Comparison of ENCODE assay signal across 25 cellular contexts in genomic region chr11:10374386-10374785, GRCh38.
DNase-seq lines count a peak whose midpoint lies in the region; TF ChIP-seq lines count a peak whose summit lies in the region.
"Had no signal": no experiment of that assay in that cellular context is flagged by ENCODE, and none has a peak within 500 bp of the region (broad histone marks: within the 10 kb centered on the region; RNA-seq: fewer than 3 reads in every experiment).

No MANE protein-coding gene starts in this region.

- no peaks in the 10 kb centered on the region for H3K79me2 ChIP-seq in mesendoderm (ENCODE audit: control insufficient read depth, insufficient read depth, low read length)

- no peak overlapping the region for H3K4ac ChIP-seq in mesendoderm (ENCODE audit: low read depth, low read length)

- H3K23ac ChIP-seq in mesendoderm (ENCODE audit: low read length), result no peak overlapping the region

- no peak overlapping the region for H2BK5ac ChIP-seq in mesendoderm (ENCODE audit: low read length)

- 53% methylated on average over 1 of the region's 1 CpG for WGBS in esophagus muscularis mucosa
- WGBS in mesendoderm (ENCODE audit: extremely low coverage, insufficient coverage, low lambda C conversion rate), result no CpG with 5 or more reads among the region's 1 CpG

- no peak overlapping the region for H3K4me3 ChIP-seq in AG04450 (ENCODE audit: low read depth, low read length)
- no peak overlapping the region for H3K4me3 ChIP-seq in esophagus muscularis mucosa
- H3K4me3 ChIP-seq in mesendoderm (ENCODE audit: low read length), result no peak overlapping the region
- H3K4me3 ChIP-seq: K562, PC-9, SJSA1 had no signal

- H2AK5ac ChIP-seq in mesendoderm (ENCODE audit: low read length), result no peak overlapping the region

- no peak for TF ChIP-seq EP300 in esophagus muscularis mucosa (IDR thresholded peaks at IDR 0.05)

- no peak overlapping the region for H2BK15ac ChIP-seq in mesendoderm (replicated peaks; ENCODE audit: low read depth)

- peaks cover 6 to 54% (median 47%) of the 10 kb centered on the region in 4 donors for H3K4me1 ChIP-seq in esophagus muscularis mucosa
- no peaks in the 10 kb centered on the region for H3K4me1 ChIP-seq in mesendoderm (ENCODE audit: control insufficient read depth, low read depth, low read length)
- H3K4me1 ChIP-seq: SJSA1 had no signal

- H3K27me3 ChIP-seq in AG04450 (ENCODE audit: control insufficient read depth, insufficient read depth, low read length), result no peaks in the 10 kb centered on the region
- H3K27me3 ChIP-seq in esophagus muscularis mucosa, result no peaks in the 10 kb centered on the region
- H3K27me3 ChIP-seq in mesendoderm (ENCODE audit: insufficient read depth, low read length, poor library complexity), result no peaks in the 10 kb centered on the region
- H3K27me3 ChIP-seq: SJSA1 had no signal

- no peaks in the 10 kb centered on the region for H3K79me1 ChIP-seq in mesendoderm (ENCODE audit: low read length)

- CTCF ChIA-PET in AG04450 (lab: Charles Lee), result interaction anchor here (1.8 kb wide), 1 partner anchor 8 kb away, joined by 17 read pairs; no protein-coding TSS in a partner anchor

- H4K5ac ChIP-seq in mesendoderm (ENCODE audit: low read length), result no peak overlapping the region

- no peak overlapping the region for H4K8ac ChIP-seq in mesendoderm (ENCODE audit: low read depth, low read length)

- POLR2A ChIA-PET in AG04450 (lab: Yijun Ruan, JAX), result interaction anchor here (1.1 to 1.6 kb wide), 2 partner anchors 8 to 13 kb away, joined by 3 read pairs; no protein-coding TSS in a partner anchor

- no peak for TF ChIP-seq POLR2A in esophagus muscularis mucosa (IDR thresholded peaks at IDR 0.05; ENCODE audit: low read depth)

- no peak overlapping the region for H2BK120ac ChIP-seq in mesendoderm (ENCODE audit: low read depth, low read length)

- H3K9me3 ChIP-seq in AG04450 (ENCODE audit: control insufficient read depth, insufficient read depth, low read length) (no peaks in the 10 kb centered on the region), esophagus muscularis mucosa (no peaks in the 10 kb centered on the region)
- H3K9me3 ChIP-seq: SJSA1 had no signal

- H3K4me2 ChIP-seq in mesendoderm (ENCODE audit: low read length), result no peak overlapping the region
- H3K4me2 ChIP-seq: PC-9 had no signal

- H3K18ac ChIP-seq in mesendoderm (ENCODE audit: low read length), result no peak overlapping the region

- no peak for TF ChIP-seq CTCF in AG04450 (IDR thresholded peaks at IDR 0.05; ENCODE audit: low read depth, low read length)
- no peak for TF ChIP-seq CTCF in esophagus muscularis mucosa (IDR thresholded peaks at IDR 0.05)

- no peak for DNase-seq in AG04450 (ENCODE audit: low read depth, low spot score)
- peak; percentile 54 for DNase-seq in M059J (ENCODE audit: low read depth)
- peak; percentile 68 for DNase-seq in esophagus muscularis mucosa (ENCODE audit: extremely low spot score)
- no peak for DNase-seq in mesendoderm
- no peak for DNase-seq in NCI-H2171 (lab: John Stamatoyannopoulos, UW)
- no peak for DNase-seq in NCI-H1694 treated with DMSO at 0.1 percent for 48 hours (lab: John Stamatoyannopoulos, UW)
- DNase-seq in inferior parietal cortex (ENCODE audit: extremely low spot score), result no peak
- DNase-seq in DMS 273 (lab: John Stamatoyannopoulos, UW; ENCODE audit: unreplicated experiment), result no peak
- DNase-seq: AML-193; C1 segment of cervical spinal cord; CD4-positive, alpha-beta memory T cell; COR-L47; GDM1; Kasumi-1; NCI-H1105; NCI-H1436 treated with DMSO at 0.1 percent for 48 hours; NCI-H1930; NCI-H446 treated with DMSO at 0.1 percent for 48 hours; NCI-H526; NCI-H82; NK-92 treated with Interleukin-12 subunit alpha and Interleukin-12 subunit beta, amount 100 ng/mL, for 24 hours; PC-9; Right ventricle myocardium superior had no signal

- H3K9ac ChIP-seq in mesendoderm (ENCODE audit: low read length), result no peak overlapping the region

- no peak overlapping the region for H3K56ac ChIP-seq in mesendoderm (ENCODE audit: low read length)

- intact Hi-C loops in esophagus muscularis mucosa (cut with DNase I), result loop anchor here (10.0 kb wide), 1 partner anchor 540 kb away; no protein-coding TSS in a partner anchor

- H3K36me3 ChIP-seq in esophagus muscularis mucosa, result no peaks in the 10 kb centered on the region
- H3K36me3 ChIP-seq in mesendoderm (ENCODE audit: control insufficient read depth, insufficient read depth, low read length), result no peaks in the 10 kb centered on the region
- H3K36me3 ChIP-seq: SJSA1 had no signal

- peak overlapping the region; percentile 24 for H3K27ac ChIP-seq in AG04450 (ENCODE audit: low read depth, low read length)
- no peak overlapping the region for H3K27ac ChIP-seq in esophagus muscularis mucosa (replicated peaks in 1 of 4)
- peak overlapping the region; percentile 3 for H3K27ac ChIP-seq in mesendoderm (ENCODE audit: low read depth, low read length)
- H3K27ac ChIP-seq: PC-9, SJSA1 had no signal

Comparison
In these comparisons a context has a peak if more than half of its experiments do, and no peak if none do; other contexts are left out.
1. DNase-seq: peak in M059J (single experiment) and esophagus muscularis mucosa (single experiment); none in AG04450 (single experiment), mesendoderm (single experiment), NCI-H2171 (single experiment), NCI-H1694 treated with DMSO at 0.1 percent for 48 hours (single experiment), inferior parietal cortex (single experiment) and DMS 273 (single experiment).
2. H3K27ac ChIP-seq: peak in AG04450 (single experiment) and mesendoderm (single experiment); none in esophagus muscularis mucosa (0 of 4).